8 cellular contexts compared by ENCODE assay signal in genomic region chr9:97307091-97307490, GRCh38. TPM values are rescaled to one million over a fixed set of nuclear protein-coding genes. Genes with fewer than 3 reads are reported as not detected.
DNase-seq lines count a peak whose midpoint lies in the region; ATAC-seq and TF ChIP-seq lines count a peak whose summit lies in the region.

No MANE protein-coding gene starts in this region.

- CTCF ChIA-PET in HEK293T (lab: Yijun Ruan, JAX) = no interaction called here

- H3K27me3 ChIP-seq in HUES64 (ENCODE audit: insufficient read depth, low read length) (peaks cover 7% of the 10 kb centered on the region), dorsolateral prefrontal cortex (no peaks in the 10 kb centered on the region)

- peaks cover 0 to 5% (median 0%) of the 10 kb centered on the region in 6 donors for H3K9me3 Mint-ChIP-seq in immature natural killer cell

- no peak overlapping the region for H3K27ac ChIP-seq in HUES64 (ENCODE audit: low read depth, low read length)
- H3K27ac ChIP-seq in dorsolateral prefrontal cortex = no peak overlapping the region

- peak; percentile 19 to 81 (median 74) for DNase-seq in dorsolateral prefrontal cortex
- DNase-seq in left lobe of liver (ENCODE audit: low spot score) = peak; percentile 70
- peak; percentile 41 for DNase-seq in stimulated activated naive CD8-positive, alpha-beta T cell treated with anti-CD3 and anti-CD28 coated beads, Interleukin-15, Interleukin-2, amounts not matched to agents 100 U/mL and 50 U/mL, for 24 hours
- no peak for DNase-seq in immature natural killer cell
- no peak for DNase-seq in HEK293T (ENCODE audit: extremely low spot score)

- H3K36me3 Mint-ChIP-seq in immature natural killer cell = peaks cover 0 to 3% (median 0%) of the 10 kb centered on the region in 3 donors

- TF ChIP-seq CTCF in dorsolateral prefrontal cortex (IDR thresholded peaks at IDR 0.05 in 54 of 56, conservative IDR thresholded peaks at IDR 0.05 in 2 of 56; ENCODE audit: low read depth in 1 of 56, partially characterized antibody in 56 of 56) = peak in 11 of 56 donors; percentile 9 to 34 (median 13)

- peaks cover 0 to 9% (median 1%) of the 10 kb centered on the region in 3 donors for H3K27me3 Mint-ChIP-seq in immature natural killer cell (ENCODE audit: low read depth in 3 of 3)

- intact Hi-C loops in dorsolateral prefrontal cortex (cut with DNase I) = no loop called here

- peak; percentile 88 for ATAC-seq in left lobe of liver
- no peak for ATAC-seq in stimulated activated naive CD8-positive, alpha-beta T cell treated with anti-CD3 and anti-CD28 coated beads, Interleukin-15, Interleukin-2, amounts not matched to agents 100 U/mL and 50 U/mL, for 24 hours
- ATAC-seq in GM18520 (IDR thresholded peaks at IDR 0.05; ENCODE audit: unreplicated experiment) = no peak
- no peak for ATAC-seq in GM18868 (IDR thresholded peaks at IDR 0.05; ENCODE audit: unreplicated experiment)

- H3K4me3 ChIP-seq in HUES64 (ENCODE audit: low read length) (peak overlapping the region; percentile 37), dorsolateral prefrontal cortex (peak overlapping the region in 58 of 59 donors; percentile 3 to 62 (median 40))

- no peak overlapping the region for H3K4me3 Mint-ChIP-seq in immature natural killer cell

- no peak overlapping the region for H3K27ac Mint-ChIP-seq in immature natural killer cell

- H3K4me1 ChIP-seq in HUES64 (ENCODE audit: insufficient read depth, low read length) = peaks cover 7% of the 10 kb centered on the region; the same call in 1 of the 2 replicates

- H3K4me1 Mint-ChIP-seq in immature natural killer cell = no peaks in the 10 kb centered on the region

- WGBS in HUES64 = 10% methylated on average over 19 of the region's 19 CpGs

- POLR2A ChIA-PET in HEK293T (lab: Yijun Ruan, JAX) = no interaction called here

- H3K9me3 ChIP-seq in HUES64 (ENCODE audit: insufficient read depth, low read depth, low read length) = no peaks in the 10 kb centered on the region

- 0 out of 2 replicates have a peak overlapping the region, but pooled peaks have one; percentile 8 for H3K9ac ChIP-seq in HUES64 (ENCODE audit: low read depth, low read length)

- H3K36me3 ChIP-seq in HUES64 (ENCODE audit: insufficient read depth, low read length) = no peaks in the 10 kb centered on the region

TF ChIP-seq in HEK293T, 16 proteins besides CTCF, POLR2A, EP300 and RAD21:
- TF ChIP-seq FOXA1 (IDR thresholded peaks at IDR 0.05) (no peak), FOXK2 (IDR thresholded peaks at IDR 0.05) (no peak), ARNT (IDR thresholded peaks at IDR 0.05) (no peak), L3MBTL2 (conservative IDR thresholded peaks at IDR 0.05) (no peak), ELF4 (IDR thresholded peaks at IDR 0.05) (no peak), HDGF (IDR thresholded peaks at IDR 0.05; ENCODE audit: borderline replicate concordance) (no peak), BHLHE40 (IDR thresholded peaks at IDR 0.05; ENCODE audit: borderline replicate concordance) (no peak), LEF1 (IDR thresholded peaks at IDR 0.05; ENCODE audit: borderline replicate concordance) (no peak), FOXM1 (IDR thresholded peaks at IDR 0.05; ENCODE audit: borderline replicate concordance) (no peak), TARDBP (IDR thresholded peaks at IDR 0.05) (no peak), SP1 (IDR thresholded peaks at IDR 0.05) (no peak), ZNF384 (IDR thresholded peaks at IDR 0.05) (no peak), NFRKB (IDR thresholded peaks at IDR 0.05) (no peak), PKNOX1 (IDR thresholded peaks at IDR 0.05) (no peak), CTBP1 (IDR thresholded peaks at IDR 0.05; ENCODE audit: borderline replicate concordance) (no peak), SUZ12 (IDR thresholded peaks at IDR 0.05) (no peak)

RNA-seq across cellular contexts. Expression of gene CCDC180, which starts 0.4 kb away (rescaled TPM):
- polyA plus RNA-seq in HUES64 (2013, experiment 1 of 2) = 1.4 TPM
- polyA plus RNA-seq in HUES64 (2013, experiment 2 of 2) = 3.0 TPM
- total RNA-seq in dorsolateral prefrontal cortex (10 to 100 TPM in 119 of 120 experiments, 1 to 10 TPM in 1; 9.9 to 49.2 (median 22.1) TPM), left lobe of liver (1.1 TPM)
- under 1 TPM in 2 of 3 donors, not detected in 1; 0.17 to 0.43 TPM for polyA plus RNA-seq in immature natural killer cell

Comparison
In these comparisons a context has a peak if more than half of its experiments do, and no peak if none do; other contexts are left out.
1. DNase-seq: peak in dorsolateral prefrontal cortex (10 of 10), left lobe of liver (single experiment) and stimulated activated naive CD8-positive, alpha-beta T cell treated with anti-CD3 and anti-CD28 coated beads, Interleukin-15, Interleukin-2, amounts not matched to agents 100 U/mL and 50 U/mL, for 24 hours (single experiment); none in immature natural killer cell (0 of 3) and HEK293T (single experiment).